ENCODE assay signal across 9 cellular contexts in genomic region chr11:125263268-125263790, GRCh38.
DNase-seq lines count a peak whose midpoint lies in the region; ATAC-seq and TF ChIP-seq lines count a peak whose summit lies in the region.
"Had no signal": no experiment of that assay in that cellular context is flagged by ENCODE, and none has a peak within 500 bp of the region (broad histone marks: within the 10 kb centered on the region; RNA-seq: fewer than 3 reads in every experiment).

No MANE protein-coding gene starts in this region.

- peak overlapping the region; percentile 18 for H3K4me3 ChIP-seq in ectodermal cell (ENCODE audit: insufficient read depth, low read depth, low read length)
- H3K4me3 ChIP-seq in right lobe of liver: no peak overlapping the region
- H3K4me3 ChIP-seq in tibial nerve: peak overlapping the region in 1 of 4 donors; percentile 25

- no peak for TF ChIP-seq POLR2A in right lobe of liver (IDR thresholded peaks at IDR 0.05)
- peak in 1 of 2 donors; percentile 22 for TF ChIP-seq POLR2A in tibial nerve (IDR thresholded peaks at IDR 0.05)

- DNase-seq in DMS 273 (lab: John Stamatoyannopoulos, UW; ENCODE audit: unreplicated experiment) (peak; percentile 71), DMS 273 treated with DMSO at 0.1 percent for 48 hours (lab: John Stamatoyannopoulos, UW) (no peak), right lobe of liver (peak in 1 of 3 donors; percentile 27), tibial nerve (ENCODE audit: low spot score in 2 of 2) (peak; percentile 50 to 72), AML-193 (lab: John Stamatoyannopoulos, UW) (no peak), NCI-H1694 treated with DMSO at 0.1 percent for 48 hours (lab: John Stamatoyannopoulos, UW) (no peak)
- no peak for DNase-seq in stimulated activated CD4-positive, alpha-beta T cell treated with anti-CD3 and anti-CD28 coated beads, Interleukin-2, amount 100 ng/mL, for 48 hours

- peak; percentile 14 to 84 for TF ChIP-seq EP300 in tibial nerve (IDR thresholded peaks at IDR 0.05)

- H3K27me3 ChIP-seq in ectodermal cell (ENCODE audit: control insufficient read depth, insufficient read depth, low read length, poor library complexity, severe bottlenecking) (no peaks in the 10 kb centered on the region), right lobe of liver (no peaks in the 10 kb centered on the region), tibial nerve (no peaks in the 10 kb centered on the region)

- H3K36me3 ChIP-seq in ectodermal cell (ENCODE audit: control insufficient read depth, insufficient read depth, low read length): no peaks in the 10 kb centered on the region
- no peaks in the 10 kb centered on the region for H3K36me3 ChIP-seq in right lobe of liver
- H3K36me3 ChIP-seq in tibial nerve: no peaks in the 10 kb centered on the region

- no peaks in the 10 kb centered on the region for H3K9me3 ChIP-seq in ectodermal cell (ENCODE audit: control insufficient read depth, low read length)
- H3K9me3 ChIP-seq in right lobe of liver: no peaks in the 10 kb centered on the region
- no peaks in the 10 kb centered on the region for H3K9me3 ChIP-seq in tibial nerve

- no peak for TF ChIP-seq CTCF in right lobe of liver (IDR thresholded peaks at IDR 0.05)
- TF ChIP-seq CTCF in tibial nerve (IDR thresholded peaks at IDR 0.05): no peak

- intact Hi-C loops in right lobe of liver (cut with DNase I): no loop called here

- peak; percentile 44 to 72 (median 60) for ATAC-seq in right lobe of liver

- H3K27ac ChIP-seq in ectodermal cell (ENCODE audit: insufficient read depth, low read depth, low read length, poor library complexity, severe bottlenecking) (peak overlapping the region; percentile 98), right lobe of liver (no peak overlapping the region), tibial nerve (peak overlapping the region; percentile 70 to 85 (median 76))
- H3K27ac ChIP-seq: 22Rv1 had no signal

- 1 to 3% methylated on average over 29 of the region's 29 CpGs for WGBS in ectodermal cell, 2 experiments
- WGBS in right lobe of liver (ENCODE audit: insufficient coverage, low coverage, low lambda C conversion rate, missing lambda C conversion rate): 3% methylated on average over 5 of the region's 29 CpGs
- WGBS in tibial nerve, 2 donors: 6 to 21% methylated on average over 5 to 21 of the region's 29 CpGs

- peaks cover 59% of the 10 kb centered on the region for H3K4me1 ChIP-seq in ectodermal cell (ENCODE audit: control insufficient read depth, insufficient read depth, low read length)
- H3K4me1 ChIP-seq in right lobe of liver: no peaks in the 10 kb centered on the region
- peaks cover 0 to 61% (median 33%) of the 10 kb centered on the region in 4 donors for H3K4me1 ChIP-seq in tibial nerve

Comparison
In these comparisons a context has a peak if more than half of its experiments do, and no peak if none do; other contexts are left out.
1. DNase-seq: peak in DMS 273 (single experiment) and tibial nerve (2 of 2); none in DMS 273 treated with DMSO at 0.1 percent for 48 hours (single experiment), AML-193 (0 of 2), NCI-H1694 treated with DMSO at 0.1 percent for 48 hours (single experiment) and stimulated activated CD4-positive, alpha-beta T cell treated with anti-CD3 and anti-CD28 coated beads, Interleukin-2, amount 100 ng/mL, for 48 hours (0 of 2).
2. H3K27ac ChIP-seq: peak in ectodermal cell (single experiment) and tibial nerve (4 of 4); none in right lobe of liver (0 of 3).